Comparison of ENCODE assay signal across 15 cellular contexts in the genomic region with DNA sequence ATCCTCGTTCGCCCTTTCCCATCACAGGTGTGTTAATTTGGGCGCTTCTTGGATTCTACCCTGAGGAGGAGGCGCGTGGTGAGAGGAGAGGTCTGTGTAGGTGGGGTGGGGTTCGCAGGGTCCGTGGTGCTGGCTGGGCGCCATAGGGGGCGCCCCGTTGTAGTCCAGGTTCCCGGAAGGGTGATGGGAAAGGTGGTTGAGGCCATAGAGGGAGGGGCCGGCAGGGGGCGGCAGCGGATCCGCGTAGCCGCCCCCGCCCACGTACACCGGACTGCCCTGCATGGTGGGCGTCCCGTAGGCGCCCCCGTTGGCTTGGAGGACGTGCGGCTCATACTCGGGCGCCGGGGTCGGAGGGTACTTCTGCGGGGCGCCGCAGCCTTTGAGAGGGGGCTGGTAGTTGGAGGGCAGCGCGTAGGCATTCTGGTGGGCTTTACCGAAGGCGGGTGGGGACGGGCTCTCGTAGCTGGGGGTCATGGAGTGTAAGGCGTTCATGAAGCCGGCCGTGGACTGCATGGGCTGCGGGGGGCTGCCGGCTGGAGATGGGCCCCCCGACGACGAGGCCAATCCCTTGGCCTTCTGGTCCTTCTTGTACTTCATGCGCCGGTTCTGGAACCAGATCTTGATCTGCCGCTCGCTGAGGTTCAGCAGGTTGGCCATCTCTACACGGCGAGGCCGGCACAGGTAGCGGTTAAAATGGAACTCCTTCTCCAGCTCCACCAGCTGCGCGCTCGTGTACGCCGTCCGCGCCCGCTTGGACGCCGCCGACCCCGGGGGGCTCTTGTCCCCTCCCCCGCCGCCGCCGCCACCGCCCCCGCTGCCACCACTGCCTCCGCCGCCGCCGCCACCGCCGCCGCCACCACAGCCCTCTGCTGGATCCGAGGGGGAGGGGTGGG. TPM values are rescaled to one million over a fixed set of nuclear protein-coding genes. Genes with fewer than 3 reads are reported as not detected.
DNase-seq lines count a peak whose midpoint lies in the region; ATAC-seq, FAIRE-seq and TF ChIP-seq lines count a peak whose summit lies in the region.
"Had no signal": no experiment of that assay in that cellular context is flagged by ENCODE, and none has a peak within 500 bp of the region (broad histone marks: within the 10 kb centered on the region; RNA-seq: fewer than 3 reads in every experiment).

No MANE protein-coding gene starts in this region.

- POLR2A ChIA-PET in K562 (lab: Yijun Ruan, JAX): interaction anchor here (0.6 to 2.5 kb wide), 4 partner anchors 9 to 201 kb away, joined by 3 to 8 read pairs (median 4); no protein-coding TSS in a partner anchor

- H3K4me3 ChIP-seq in HUES64 (ENCODE audit: low read length) (peak overlapping the region; percentile 12; the same call in 1 of the 2 replicates), K562 (no peak overlapping the region), spleen (peak overlapping the region in 1 of 8 donors; percentile 7), vagina (no peak overlapping the region)
- H3K4me3 ChIP-seq: adrenal gland had no signal

- H3K9me3 ChIP-seq in HUES64 (ENCODE audit: insufficient read depth, low read depth, low read length) (no peaks in the 10 kb centered on the region), K562 (replicated peaks; ENCODE audit: control insufficient read depth, insufficient read depth, low read depth, low read length) (no peaks in the 10 kb centered on the region), spleen (no peaks in the 10 kb centered on the region), vagina (no peaks in the 10 kb centered on the region)
- H3K9me3 ChIP-seq: adrenal gland had no signal

- CTCF ChIA-PET in K562 (lab: Yijun Ruan, JAX; ENCODE audit: low intra/inter-chr PET ratio): no interaction called here

- DNase-seq in K562 (ENCODE audit: extremely low read depth in 1 of 4, low spot score in 3 of 4) (peak in 2 of 4 experiments; percentile 32 to 43), iPS-NIHi11 (ENCODE audit: low spot score) (peak; percentile 61), spleen (no peak), kidney glomerular epithelial cell (lab: John Stamatoyannopoulos, UW) (no peak), vagina (ENCODE audit: extremely low spot score in 2 of 2) (no peak)
- DNase-seq in stimulated activated CD4-positive, alpha-beta T cell treated with anti-CD3 and anti-CD28 coated beads, Interleukin-4, amount 100 ng/mL, for 4 hours: no peak
- DNase-seq: stimulated activated naive CD4-positive, alpha-beta T cell; T1000 had no signal

- TF ChIP-seq POLR2A in K562 (conservative IDR thresholded peaks at IDR 0.05): no peak
- TF ChIP-seq POLR2A in spleen (IDR thresholded peaks at IDR 0.05): no peak
- TF ChIP-seq POLR2A in vagina (IDR thresholded peaks at IDR 0.05): no peak

- no peak overlapping the region for H2AFZ ChIP-seq in K562 (ENCODE audit: low read depth, low read length)

- H3K27me3 ChIP-seq in HUES64 (ENCODE audit: insufficient read depth, low read length) (peaks cover 100% of the 10 kb centered on the region), K562 (ENCODE audit: control insufficient read depth in 2 of 2, insufficient read depth in 2 of 2, low read length in 2 of 2) (no peaks in the 10 kb centered on the region), spleen (replicated peaks in 1 of 7) (peaks cover 0 to 46% (median 1%) of the 10 kb centered on the region in 7 donors), vagina (no peaks in the 10 kb centered on the region)
- H3K27me3 ChIP-seq: adrenal gland had no signal

- H3K27ac ChIP-seq in HUES64 (ENCODE audit: low read depth, low read length) (no peak overlapping the region), K562 (ENCODE audit: extremely low read depth, low read depth, low read length) (0 out of 3 replicates have a peak overlapping the region, but pooled peaks have one; percentile 10), spleen (peak overlapping the region in 6 of 8 donors; percentile 46 to 94 (median 76)), vagina (no peak overlapping the region)
- H3K27ac ChIP-seq: KMS-11 had no signal

- H3K36me3 ChIP-seq in HUES64 (ENCODE audit: insufficient read depth, low read length) (no peaks in the 10 kb centered on the region), K562 (ENCODE audit: control insufficient read depth, insufficient read depth, low read length) (peaks cover 59% of the 10 kb centered on the region; the same call in 2 of the 3 replicates), spleen (peaks cover 0 to 17% (median 0%) of the 10 kb centered on the region in 6 donors), vagina (no peaks in the 10 kb centered on the region)

- peaks cover 67% of the 10 kb centered on the region for H3K79me2 ChIP-seq in K562 (ENCODE audit: control insufficient read depth, insufficient read depth, low read length)

- H3K4me1 ChIP-seq in HUES64 (ENCODE audit: insufficient read depth, low read length): peaks cover 51% of the 10 kb centered on the region
- H3K4me1 ChIP-seq in K562 (replicated peaks in 1 of 2; ENCODE audit: control insufficient read depth in 2 of 2, insufficient read depth in 2 of 2, low read length in 2 of 2): peaks cover 39 to 57% of the 10 kb centered on the region in 2 experiments
- H3K4me1 ChIP-seq in spleen: peaks cover 0 to 50% (median 10%) of the 10 kb centered on the region in 6 donors
- H3K4me1 ChIP-seq in vagina: peaks cover 34% of the 10 kb centered on the region

- no peak for FAIRE-seq in K562 (lab: Jason Lieb, UNC)

- no peaks in the 10 kb centered on the region for H3K9me1 ChIP-seq in K562 (ENCODE audit: control insufficient read depth, insufficient read depth, low read length)

- 5% methylated on average over 81 of the region's 81 CpGs for WGBS in HUES64
- 97% methylated on average over 32 of the region's 81 CpGs for WGBS in K562 (ENCODE audit: insufficient coverage, low coverage, missing lambda C conversion rate)
- WGBS in spleen, 5 donors: 79 to 89% (median 88%) methylated on average over 66 to 81 of the region's 81 CpGs

- in situ Hi-C loops in K562 (cut with MboI): no loop called here

- TF ChIP-seq EP300 in K562 (IDR thresholded peaks at IDR 0.05; ENCODE audit: low read length): no peak

- TF ChIP-seq RAD21 in K562 (CRISPR knock-in tag; conservative IDR thresholded peaks at IDR 0.05 in 1 of 2, IDR thresholded peaks at IDR 0.05 in 1 of 2): no peak

- intact Hi-C loops in K562 (cut with micrococcal nuclease): no loop called here
- intact Hi-C loops in spleen (cut with DNase I; ENCODE audit: low total_unique reads): no loop called here
- intact Hi-C loops in vagina (cut with DNase I): no loop called here

- H3K9ac ChIP-seq in HUES64 (ENCODE audit: low read depth, low read length): no peak overlapping the region
- no peak overlapping the region for H3K9ac ChIP-seq in K562 (ENCODE audit: insufficient read depth in 1 of 2, low read depth in 2 of 2, low read length in 2 of 2)
- H3K9ac ChIP-seq: KMS-11 had no signal

- H3K4me2 ChIP-seq in K562 (ENCODE audit: insufficient read depth, low read length): no peak overlapping the region
- H3K4me2 ChIP-seq: KMS-11 had no signal

- TF ChIP-seq CTCF in K562 (IDR thresholded peaks at IDR 0.05 in 2 of 3, conservative IDR thresholded peaks at IDR 0.05 in 1 of 3; ENCODE audit: insufficient read depth in 2 of 3, low read depth in 1 of 3, low read length in 3 of 3): peak in 2 of 3 experiments; percentile 7 to 12; a peak in 1 of 6 replicates
- TF ChIP-seq CTCF in spleen (IDR thresholded peaks at IDR 0.05 in 8 of 11, conservative IDR thresholded peaks at IDR 0.05 in 3 of 11): no peak
- no peak for TF ChIP-seq CTCF in vagina (IDR thresholded peaks at IDR 0.05)

- no TSS peak for BruUV-seq in K562 (replicated peaks; lab: Mats Ljungman, UMichigan)

- ATAC-seq in K562 (no peak), HG03039 (IDR thresholded peaks at IDR 0.05; ENCODE audit: unreplicated experiment) (no peak)

- no peaks in the 10 kb centered on the region for H4K20me1 ChIP-seq in K562 (replicated peaks; ENCODE audit: control insufficient read depth, insufficient read depth, low read length)

RNA-seq across cellular contexts. Expression of a gene that starts 5.7 kb away (rescaled TPM):
- polyA plus RNA-seq in HUES64 (2013, experiment 1 of 2): 24.6 TPM
- polyA plus RNA-seq in HUES64 (2013, experiment 2 of 2): 44.5 TPM
- total RNA-seq in K562 (2011; cell fraction: chromatin; rRNA removed; ENCODE audit: low replicate concordance): 18.7 and 27.7 TPM in 2 replicates
- 34.9 and 41.4 TPM in 2 replicates for total RNA-seq in K562 (2011; cell fraction: nucleolus; rRNA removed)
- total RNA-seq in K562 (2011; cell fraction: nucleoplasm; rRNA removed): 30.6 and 32.7 TPM in 2 replicates
- total RNA-seq in K562 (2014; rRNA removed): 35.0 and 42.1 TPM in 2 replicates
- 13.0 and 16.9 TPM in 2 replicates for total RNA-seq in K562 (2014; rRNA removed; fragmentation: Illumina TruSeq; extraction: Trizol)
- total RNA-seq in K562 (2015; rRNA removed; fragmentation: Illumina TruSeq; extraction: Trizol): 21.2 and 22.2 TPM in 2 replicates
- total RNA-seq in K562 (2021): 74.2 and 75.5 TPM in 2 replicates
- 15.9 and 16.4 TPM in 2 replicates for polyA plus RNA-seq in K562 (2011; rRNA removed)
- polyA plus RNA-seq in K562 (2011; cell fraction: cytosol; rRNA removed): 24.2 and 53.7 TPM in 2 replicates
- 43.7 and 75.1 TPM in 2 replicates for polyA plus RNA-seq in K562 (2011; cell fraction: nucleus; rRNA removed)
- 50.1 and 61.9 TPM in 2 replicates for polyA plus RNA-seq in K562 (2012)
- polyA plus RNA-seq in K562 (2014; fragmentation: Illumina TruSeq; extraction: Trizol): 32.5 and 32.6 TPM in 2 replicates
- polyA plus RNA-seq in K562 (2014; fragmentation: Nextera tagmentation; extraction: Ambion mirVana): 1 to 10 TPM; 2.1 to 3.1 TPM
- polyA plus RNA-seq in K562 (2014; rRNA removed): 66.4 and 97.7 TPM in 2 replicates
- polyA minus RNA-seq in K562 (2011; rRNA and poly(A)+ RNA removed): 5.8 and 6.4 TPM in 2 replicates
- 7.7 and 8.4 TPM in 2 replicates for polyA minus RNA-seq in K562 (2011; cell fraction: cytosol; rRNA and poly(A)+ RNA removed)
- polyA minus RNA-seq in K562 (2011; cell fraction: nucleus; rRNA and poly(A)+ RNA removed): 21.1 and 32.0 TPM in 2 replicates
- 10 to 100 TPM in 4 of 7 donors, 1 to 10 TPM in 3; 5.9 to 21.9 (median 10.2) TPM for total RNA-seq in spleen
- 1 to 10 TPM; 7.2 to 8.2 (median 8.0) TPM for polyA plus RNA-seq in spleen
- 14.2 TPM for total RNA-seq in vagina
- polyA plus RNA-seq: neural cell had no signal

RNA-seq across cellular contexts. Expression of a gene that starts 19.7 kb away (rescaled TPM):
- 16.3 TPM for polyA plus RNA-seq in HUES64 (2013, experiment 1 of 2)
- polyA plus RNA-seq in HUES64 (2013, experiment 2 of 2): 23.6 TPM
- total RNA-seq in K562 (2011; cell fraction: chromatin; rRNA removed; ENCODE audit: low replicate concordance): not detected in 2 replicates
- total RNA-seq in K562 (2011; cell fraction: nucleolus; rRNA removed): not detected in 2 replicates
- total RNA-seq in K562 (2011; cell fraction: nucleoplasm; rRNA removed): not detected in 2 replicates
- total RNA-seq in K562 (2014; rRNA removed): not detected in 2 replicates
- not detected in 2 replicates for total RNA-seq in K562 (2014; rRNA removed; fragmentation: Illumina TruSeq; extraction: Trizol)
- not detected in 2 replicates for total RNA-seq in K562 (2015; rRNA removed; fragmentation: Illumina TruSeq; extraction: Trizol)
- total RNA-seq in K562 (2021): not detected in 2 replicates
- polyA plus RNA-seq in K562 (2011; rRNA removed): 0.04 TPM in 1 of 2 replicates, not detected in the other
- not detected in 2 replicates for polyA plus RNA-seq in K562 (2011; cell fraction: cytosol; rRNA removed)
- polyA plus RNA-seq in K562 (2011; cell fraction: nucleus; rRNA removed): not detected in 2 replicates
- not detected in 2 replicates for polyA plus RNA-seq in K562 (2012)
- polyA plus RNA-seq in K562 (2014; fragmentation: Illumina TruSeq; extraction: Trizol): not detected in 2 replicates
- not detected for polyA plus RNA-seq in K562 (2014; fragmentation: Nextera tagmentation; extraction: Ambion mirVana)
- polyA plus RNA-seq in K562 (2014; rRNA removed): not detected in 2 replicates
- not detected in 2 replicates for polyA minus RNA-seq in K562 (2011; rRNA and poly(A)+ RNA removed)
- polyA minus RNA-seq in K562 (2011; cell fraction: cytosol; rRNA and poly(A)+ RNA removed): not detected in 2 replicates
- not detected in 2 replicates for polyA minus RNA-seq in K562 (2011; cell fraction: nucleus; rRNA and poly(A)+ RNA removed)
- total RNA-seq in spleen: not detected
- polyA plus RNA-seq in spleen: under 1 TPM in 1 of 3 donors, not detected in 2; 0.06 TPM
- total RNA-seq in vagina: not detected
- total RNA-seq: activated CD8-positive, alpha-beta memory T cell treated with anti-CD3 and anti-CD28 coated beads for 36 hours; adrenal gland; RPMI7951 had no signal
- polyA plus RNA-seq: adrenal gland, neural cell had no signal

RNA-seq across cellular contexts. Expression of a gene that starts 27.6 kb away (rescaled TPM):
- 0.45 TPM for polyA plus RNA-seq in HUES64 (2013, experiment 1 of 2)
- 0.95 TPM for polyA plus RNA-seq in HUES64 (2013, experiment 2 of 2)
- total RNA-seq in K562 (2011; cell fraction: chromatin; rRNA removed; ENCODE audit: low replicate concordance): 46.4 and 55.0 TPM in 2 replicates
- 33.6 and 35.9 TPM in 2 replicates for total RNA-seq in K562 (2011; cell fraction: nucleolus; rRNA removed)
- 34.9 and 40.6 TPM in 2 replicates for total RNA-seq in K562 (2011; cell fraction: nucleoplasm; rRNA removed)
- total RNA-seq in K562 (2014; rRNA removed): 23.9 and 26.4 TPM in 2 replicates
- 10.6 and 10.8 TPM in 2 replicates for total RNA-seq in K562 (2014; rRNA removed; fragmentation: Illumina TruSeq; extraction: Trizol)
- 14.6 and 14.9 TPM in 2 replicates for total RNA-seq in K562 (2015; rRNA removed; fragmentation: Illumina TruSeq; extraction: Trizol)
- 33.2 and 34.9 TPM in 2 replicates for total RNA-seq in K562 (2021)
- 9.2 and 13.0 TPM in 2 replicates for polyA plus RNA-seq in K562 (2011; rRNA removed)
- polyA plus RNA-seq in K562 (2011; cell fraction: cytosol; rRNA removed): 10.4 and 12.6 TPM in 2 replicates
- 44.4 and 69.1 TPM in 2 replicates for polyA plus RNA-seq in K562 (2011; cell fraction: nucleus; rRNA removed)
- polyA plus RNA-seq in K562 (2012): 16.3 and 24.5 TPM in 2 replicates
- polyA plus RNA-seq in K562 (2014; fragmentation: Illumina TruSeq; extraction: Trizol): 27.5 and 30.2 TPM in 2 replicates
- polyA plus RNA-seq in K562 (2014; fragmentation: Nextera tagmentation; extraction: Ambion mirVana): 1 to 10 TPM; 1.6 to 2.6 TPM
- 22.5 and 27.2 TPM in 2 replicates for polyA plus RNA-seq in K562 (2014; rRNA removed)
- 4.4 and 4.6 TPM in 2 replicates for polyA minus RNA-seq in K562 (2011; rRNA and poly(A)+ RNA removed)
- 5.2 and 7.6 TPM in 2 replicates for polyA minus RNA-seq in K562 (2011; cell fraction: cytosol; rRNA and poly(A)+ RNA removed)
- polyA minus RNA-seq in K562 (2011; cell fraction: nucleus; rRNA and poly(A)+ RNA removed): 14.8 and 17.5 TPM in 2 replicates
- total RNA-seq in spleen: 1 to 10 TPM; 1.9 to 6.4 (median 3.6) TPM
- 1 to 10 TPM; 2.3 to 2.7 (median 2.4) TPM for polyA plus RNA-seq in spleen
- total RNA-seq in vagina: 1.5 TPM
- polyA plus RNA-seq: neural cell had no signal

RNA-seq across cellular contexts. Expression of a gene that starts 39.5 kb away (rescaled TPM):
- polyA plus RNA-seq in HUES64 (2013, experiment 1 of 2): 3.7 TPM
- 9.1 TPM for polyA plus RNA-seq in HUES64 (2013, experiment 2 of 2)
- 75.2 and 108 TPM in 2 replicates for total RNA-seq in K562 (2011; cell fraction: chromatin; rRNA removed; ENCODE audit: low replicate concordance)
- 47.0 and 47.2 TPM in 2 replicates for total RNA-seq in K562 (2011; cell fraction: nucleolus; rRNA removed)
- total RNA-seq in K562 (2011; cell fraction: nucleoplasm; rRNA removed): 90.9 and 153 TPM in 2 replicates
- total RNA-seq in K562 (2014; rRNA removed) (11.8 and 17.2 TPM in 2 replicates), K562 (2014; rRNA removed; fragmentation: Illumina TruSeq; extraction: Trizol) (20.2 and 21.2 TPM in 2 replicates), K562 (2015; rRNA removed; fragmentation: Illumina TruSeq; extraction: Trizol) (24.7 and 28.1 TPM in 2 replicates), K562 (2021) (22.7 and 28.3 TPM in 2 replicates), spleen (10 to 100 TPM in 4 of 7 donors, 1 to 10 TPM in 3; 6.8 to 23.1 (median 10.4) TPM), vagina (17.7 TPM)
- polyA plus RNA-seq in K562 (2011; rRNA removed) (15.7 and 21.5 TPM in 2 replicates), K562 (2014; fragmentation: Illumina TruSeq; extraction: Trizol) (23.5 and 27.0 TPM in 2 replicates), K562 (2014; fragmentation: Nextera tagmentation; extraction: Ambion mirVana) (1 to 10 TPM; 2.4 to 2.5 TPM), K562 (2014; rRNA removed) (33.0 and 41.3 TPM in 2 replicates), spleen (1 to 10 TPM; 3.6 to 7.8 (median 6.5) TPM)
- polyA plus RNA-seq in K562 (2011; cell fraction: cytosol; rRNA removed): 11.5 and 17.9 TPM in 2 replicates
- 93.6 and 118 TPM in 2 replicates for polyA plus RNA-seq in K562 (2011; cell fraction: nucleus; rRNA removed)
- polyA plus RNA-seq in K562 (2012): 19.2 and 37.9 TPM in 2 replicates
- 5.3 and 9.5 TPM in 2 replicates for polyA minus RNA-seq in K562 (2011; rRNA and poly(A)+ RNA removed)
- 3.6 and 5.7 TPM in 2 replicates for polyA minus RNA-seq in K562 (2011; cell fraction: cytosol; rRNA and poly(A)+ RNA removed)
- polyA minus RNA-seq in K562 (2011; cell fraction: nucleus; rRNA and poly(A)+ RNA removed): 29.2 and 37.0 TPM in 2 replicates
- polyA plus RNA-seq: neural cell had no signal

RNA-seq across cellular contexts. Expression of a gene that starts 43.0 kb away (rescaled TPM):
- 0.40 TPM for polyA plus RNA-seq in HUES64 (2013, experiment 1 of 2)
- polyA plus RNA-seq in HUES64 (2013, experiment 2 of 2): 0.63 TPM
- total RNA-seq in K562 (2011; cell fraction: chromatin; rRNA removed; ENCODE audit: low replicate concordance): 4.9 and 5.1 TPM in 2 replicates
- 1.8 and 2.0 TPM in 2 replicates for total RNA-seq in K562 (2011; cell fraction: nucleolus; rRNA removed)
- 2.4 and 3.7 TPM in 2 replicates for total RNA-seq in K562 (2011; cell fraction: nucleoplasm; rRNA removed)
- total RNA-seq in K562 (2014; rRNA removed) (0.27 and 0.57 TPM in 2 replicates), K562 (2014; rRNA removed; fragmentation: Illumina TruSeq; extraction: Trizol) (0.38 and 0.65 TPM in 2 replicates), K562 (2015; rRNA removed; fragmentation: Illumina TruSeq; extraction: Trizol) (0.75 and 0.80 TPM in 2 replicates), K562 (2021) (2.4 and 2.6 TPM in 2 replicates), spleen (1 to 10 TPM in 3 of 7 donors, under 1 TPM in 4; 0.43 to 2.6 (median 0.67) TPM), vagina (0.74 TPM)
- polyA plus RNA-seq in K562 (2011; rRNA removed) (0.36 and 0.87 TPM in 2 replicates), K562 (2014; fragmentation: Illumina TruSeq; extraction: Trizol) (1.4 and 1.5 TPM in 2 replicates), K562 (2014; fragmentation: Nextera tagmentation; extraction: Ambion mirVana) (under 1 TPM; 0.24 to 0.25 TPM), K562 (2014; rRNA removed) (2.7 and 3.2 TPM in 2 replicates), spleen (1 to 10 TPM in 2 of 3 donors, under 1 TPM in 1; 0.91 to 1.5 (median 1.3) TPM)
- 0.36 and 0.52 TPM in 2 replicates for polyA plus RNA-seq in K562 (2011; cell fraction: cytosol; rRNA removed)
- 3.7 TPM in 2 replicates for polyA plus RNA-seq in K562 (2011; cell fraction: nucleus; rRNA removed)
- polyA plus RNA-seq in K562 (2012): 2.9 and 6.4 TPM in 2 replicates
- 0.11 and 0.15 TPM in 2 replicates for polyA minus RNA-seq in K562 (2011; rRNA and poly(A)+ RNA removed)
- 0.38 and 0.82 TPM in 2 replicates for polyA minus RNA-seq in K562 (2011; cell fraction: cytosol; rRNA and poly(A)+ RNA removed)
- 0.54 and 1.1 TPM in 2 replicates for polyA minus RNA-seq in K562 (2011; cell fraction: nucleus; rRNA and poly(A)+ RNA removed)
- total RNA-seq: activated CD8-positive, alpha-beta memory T cell treated with anti-CD3 and anti-CD28 coated beads for 36 hours had no signal
- polyA plus RNA-seq: neural cell had no signal

Comparison
In these comparisons a context has a peak if more than half of its experiments do, and no peak if none do; other contexts are left out.
1. H3K27ac ChIP-seq: peak in K562 (single experiment) and spleen (6 of 8); none in HUES64 (single experiment) and vagina (single experiment).
2. CTCF ChIP-seq: peak in K562 (2 of 3); none in spleen (0 of 11) and vagina (0 of 3).